ENCODE assay signal across 23 cellular contexts in genomic region chr5:95743248-95743647, GRCh38.
"Had no signal": no experiment of that assay in that cellular context is flagged by ENCODE, and none has a peak within 500 bp of the region (broad histone marks: within the 10 kb centered on the region; RNA-seq: fewer than 3 reads in every experiment).

No MANE protein-coding gene starts in this region.

- H3K36me3 ChIP-seq: ascending aorta, colonic mucosa, neutrophil, ovary, prostate gland, uterus had no signal

- H3K4me3 ChIP-seq: adrenal gland, ascending aorta, colonic mucosa, heart right ventricle, ovary, prostate gland, tibial artery, uterus had no signal

- DNase-seq: activated CD4-positive, alpha-beta T cell treated with anti-CD3 and anti-CD28 coated beads, Interleukin-2, amount 50 U/mL, for 1 hour; activated CD4-positive, CD25-positive, alpha-beta regulatory T cell treated with anti-CD3 and anti-CD28 coated beads, Interleukin-2, amount 50 U/mL, for 72 hours; activated CD8-positive, alpha-beta T cell treated with anti-CD3 and anti-CD28 coated beads, Interleukin-2, amount 10 ng/mL, durations not matched to agents 7 days and 5 days; adrenal gland; colonic mucosa; endodermal cell; heart right ventricle; kidney; midbrain; natural killer cell; ovary; stimulated activated CD4-positive, alpha-beta T cell treated with anti-CD3 and anti-CD28 coated beads, Interleukin-12 subunit alpha, Interleukin-12 subunit beta, amount 100 ng/mL, for 4 hours; stimulated activated CD4-positive, alpha-beta T cell treated with anti-CD3 and anti-CD28 coated beads, Interleukin-4, amount 100 ng/mL, for 4 hours; stimulated activated naive CD8-positive, alpha-beta T cell treated with anti-CD3 and anti-CD28 coated beads, Interleukin-15, Interleukin-2, amounts not matched to agents 100 U/mL and 50 U/mL, for 24 hours; tibial artery; uterus; WERI-Rb-1 had no signal

- ATAC-seq: activated CD8-positive, alpha-beta T cell treated with anti-CD3 and anti-CD28 coated beads, Interleukin-2, amount 10 ng/mL, durations not matched to agents 7 days and 5 days; activated T-helper 17 cell treated with anti-CD3 and anti-CD28 coated beads, Interleukin-2, amount 50 U/mL, for 72 hours; left lobe of liver; natural killer cell; stimulated activated naive CD8-positive, alpha-beta T cell treated with anti-CD3 and anti-CD28 coated beads, Interleukin-15, Interleukin-2, amounts not matched to agents 100 U/mL and 50 U/mL, for 24 hours had no signal

- H3K27me3 ChIP-seq: adrenal gland, ascending aorta, colonic mucosa, heart right ventricle, neutrophil, ovary, tibial artery, uterus had no signal

- H3K36me3 Mint-ChIP-seq: activated naive CD8-positive, alpha-beta T cell had no signal

- H3K9me3 Mint-ChIP-seq: endodermal cell, natural killer cell had no signal

- H3K27ac ChIP-seq: ascending aorta, colonic mucosa, heart right ventricle, neutrophil, ovary, tibial artery, uterus, WERI-Rb-1 had no signal

- FAIRE-seq: kidney had no signal

- H3K9me3 ChIP-seq: adrenal gland, ascending aorta, colonic mucosa, heart right ventricle, neutrophil, ovary, prostate gland, tibial artery, uterus had no signal

- H3K27ac Mint-ChIP-seq: activated CD8-positive, alpha-beta T cell treated with anti-CD3 and anti-CD28 coated beads, Interleukin-2, amount 10 ng/mL, durations not matched to agents 7 days and 5 days; activated naive CD8-positive, alpha-beta T cell; activated T-helper 17 cell treated with anti-CD3 and anti-CD28 coated beads, Interleukin-2, amount 50 U/mL, for 72 hours; endodermal cell had no signal

- H3K4me1 ChIP-seq: ascending aorta, colonic mucosa, prostate gland, tibial artery, uterus had no signal
